In the genomic region with DNA sequence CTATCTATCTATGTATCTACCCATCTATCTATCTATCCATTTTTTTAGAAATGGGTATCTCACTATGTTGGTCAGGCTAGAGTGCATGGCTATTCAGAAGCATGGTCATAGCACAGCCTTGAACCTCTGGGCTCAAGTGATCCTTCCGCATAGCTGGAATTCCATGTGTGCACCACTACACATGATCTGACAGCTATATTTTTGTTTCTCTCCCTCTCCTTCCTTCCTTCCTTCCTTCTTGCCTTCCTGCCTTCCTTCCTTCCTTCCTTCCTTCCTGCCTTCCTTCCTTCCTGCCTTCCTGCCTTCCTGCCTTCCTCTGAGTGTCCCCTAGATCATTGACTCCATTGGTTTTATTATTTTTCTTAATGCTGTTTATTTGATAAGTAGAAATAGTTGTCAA, we compare ENCODE assay signal across 7 cellular contexts.
"Had no signal": no experiment of that assay in that cellular context is flagged by ENCODE, and none has a peak within 500 bp of the region (broad histone marks: within the 10 kb centered on the region; RNA-seq: fewer than 3 reads in every experiment).

No MANE protein-coding gene starts in this region.

- H3K4me2 ChIP-seq: GM23338 had no signal

- H3K4me3 ChIP-seq: GM23338, K562 had no signal

- H2AFZ ChIP-seq: GM23338 had no signal

- H3K27ac Mint-ChIP-seq: GM23338 had no signal

- DNase-seq: H7, HCEC 1CT, IMR-90, KG1 had no signal

- FAIRE-seq: HTR-8/SVneo, K562 had no signal

- ATAC-seq: GM23338, K562 had no signal

- H3K4me1 Mint-ChIP-seq: GM23338 had no signal

- H3K4me3 Mint-ChIP-seq: GM23338 had no signal
